ENCODE assay signal across 2 cellular contexts in the genomic region with DNA sequence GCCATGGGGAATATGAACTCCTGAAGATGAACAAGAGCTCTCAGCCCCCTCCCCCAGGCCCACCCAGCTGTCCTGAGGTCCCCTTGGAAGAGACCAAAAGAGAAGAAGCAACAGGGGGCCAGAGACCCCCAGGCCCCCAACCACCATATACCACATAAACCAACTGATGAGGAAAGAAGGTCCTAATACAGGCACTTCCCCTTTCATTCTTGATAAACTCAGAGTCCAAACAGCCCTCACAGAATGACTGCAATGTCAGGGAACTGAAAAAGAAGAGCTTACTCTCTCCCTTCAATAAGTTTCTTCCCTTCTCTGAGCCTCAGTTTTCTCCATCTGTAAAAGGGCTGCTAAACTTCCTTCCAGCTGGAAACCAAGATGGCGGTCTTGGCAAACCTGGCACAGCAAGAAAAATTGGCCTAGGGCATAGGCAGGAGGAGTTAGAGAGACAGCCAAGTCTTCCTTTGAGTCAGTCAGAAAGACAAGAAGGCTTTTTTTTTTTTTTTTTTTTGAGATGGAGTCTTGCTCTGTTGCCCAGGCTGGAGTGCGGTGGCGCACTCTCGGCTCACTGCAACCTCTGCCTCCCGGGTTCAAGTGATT.
TF ChIP-seq lines count a peak whose summit lies in the region.

No MANE protein-coding gene starts in this region.

TF ChIP-seq in SK-N-SH, 30 proteins besides CTCF, POLR2A, EP300 and RAD21:
- no peak for TF ChIP-seq TCF12 (IDR thresholded peaks at IDR 0.05)
TF ChIP-seq in SK-N-SH: peak in this region for 0.

TF ChIP-seq in SK-N-SH treated with all-trans-retinoic acid at 6 μM for 48 hours, 23 proteins besides CTCF, POLR2A, EP300 and RAD21:
- TF ChIP-seq PPARA (CRISPR knock-in tag; IDR thresholded peaks at IDR 0.05; ENCODE audit: borderline replicate concordance) = no peak
